In the genomic region with DNA sequence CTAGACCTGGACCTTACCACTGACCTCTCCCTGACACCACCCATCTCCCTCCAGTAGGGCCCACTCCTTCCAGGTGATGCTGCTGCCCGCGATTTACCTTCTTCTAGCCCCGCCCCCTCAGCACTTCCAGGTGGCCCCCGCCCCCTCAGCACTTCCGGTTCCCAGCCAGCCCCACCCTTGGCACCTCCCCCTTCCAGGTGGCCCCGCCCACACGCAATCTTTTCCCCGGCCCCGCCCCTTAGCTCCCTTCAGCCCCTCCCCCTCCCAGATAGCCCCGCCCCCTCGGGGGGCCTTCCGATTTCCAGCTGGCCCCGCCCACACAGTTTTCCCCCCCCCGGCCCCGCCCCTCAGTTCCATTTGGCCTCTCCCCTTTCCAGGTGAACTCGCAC, we compare ENCODE assay signal across 8 cellular contexts. TPM values are rescaled to one million over a fixed set of nuclear protein-coding genes. Genes with fewer than 3 reads are reported as not detected.
A peak's percentile ranks its signal among the peaks of the same experiment; 100 is the strongest.
DNase-seq lines count a peak whose midpoint lies in the region; ATAC-seq, FAIRE-seq and TF ChIP-seq lines count a peak whose summit lies in the region.

No MANE protein-coding gene starts in this region.

- no peaks in the 10 kb centered on the region for H3K27me3 ChIP-seq in bronchial epithelial cell (ENCODE audit: control insufficient read depth, insufficient read depth, low read length)

- H3K27ac ChIP-seq in kidney (ENCODE audit: low read depth in 2 of 2, low read length in 2 of 2) = peak overlapping the region; percentile 96 to 98

- H3K9ac ChIP-seq in kidney (ENCODE audit: low read length in 2 of 2) = no peak overlapping the region

- H3K4me3 ChIP-seq in bronchial epithelial cell (ENCODE audit: low read depth, low read length) (peak overlapping the region; percentile 76), kidney (ENCODE audit: low read length in 2 of 2) (peak overlapping the region; percentile 72 to 96)

- TF ChIP-seq CTCF in bronchial epithelial cell (IDR thresholded peaks at IDR 0.05; ENCODE audit: insufficient read depth, low read length, severe bottlenecking) (no peak), kidney (IDR thresholded peaks at IDR 0.05; ENCODE audit: borderline replicate concordance, extremely low read depth, insufficient read depth) (no peak)

- peaks cover 6 to 9% of the 10 kb centered on the region in 2 donors for H3K4me1 ChIP-seq in kidney (ENCODE audit: control insufficient read depth in 1 of 2, insufficient read depth in 1 of 2, low read depth in 1 of 2, low read length in 2 of 2)

- intact Hi-C loops in kidney (cut with DNase I) = no loop called here

- FAIRE-seq in bronchial epithelial cell (lab: Jason Lieb, UNC) (no peak), kidney (lab: Jason Lieb, UNC) (no peak)

- DNase-seq in DMS79 (lab: John Stamatoyannopoulos, UW) (peak; percentile 67), NCI-H2107 treated with DMSO at 0.1 percent for 48 hours (lab: John Stamatoyannopoulos, UW; ENCODE audit: unreplicated experiment) (peak; percentile 23), bronchial epithelial cell (ENCODE audit: low read depth) (peak; percentile 57), kidney (peak; percentile 95)
- peak; percentile 89 to 93 (median 92) for DNase-seq in activated CD4-positive, CD25-positive, alpha-beta regulatory T cell (lab: John Stamatoyannopoulos, UW)
- DNase-seq in stimulated activated CD4-positive, alpha-beta T cell treated with anti-CD3 and anti-CD28 coated beads, Interleukin-1b, Interleukin-23, amount 100 ng/mL, for 1 hour (ENCODE audit: low read depth in 2 of 2) = peak; percentile 87 to 93

- H3K36me3 ChIP-seq in bronchial epithelial cell (ENCODE audit: control insufficient read depth, insufficient read depth, low read length) = peaks cover 5% of the 10 kb centered on the region
- H3K36me3 ChIP-seq in kidney (ENCODE audit: control insufficient read depth in 1 of 2, insufficient read depth in 2 of 2, low read length in 2 of 2) = peaks cover 6 to 9% of the 10 kb centered on the region in 2 donors

- no peaks in the 10 kb centered on the region for H3K9me3 ChIP-seq in kidney (ENCODE audit: control insufficient read depth in 1 of 2, low read length in 2 of 2)

- ATAC-seq in HG02852 (IDR thresholded peaks at IDR 0.05; ENCODE audit: unreplicated experiment) (peak; percentile 11), GM21367 (IDR thresholded peaks at IDR 0.05; ENCODE audit: unreplicated experiment) (no peak)

RNA-seq across cellular contexts. Expression of gene LIG1, which starts 0.6 kb away (rescaled TPM):
- total RNA-seq in bronchial epithelial cell = 4.5 and 5.8 TPM in 2 replicates
- total RNA-seq in kidney = 25.9 TPM
- polyA plus RNA-seq in kidney (ENCODE audit: insufficient read depth, low read depth, low replicate concordance) = 14.0 TPM

RNA-seq across cellular contexts. Expression of gene ZSWIM9, which starts 0.9 kb away (rescaled TPM):
- total RNA-seq in bronchial epithelial cell = 1.3 and 1.5 TPM in 2 replicates
- 7.8 TPM for total RNA-seq in kidney
- polyA plus RNA-seq in kidney (ENCODE audit: insufficient read depth, low read depth, low replicate concordance) = 5.5 TPM

RNA-seq across cellular contexts. Expression of gene PLA2G4C, which starts 59.0 kb away (rescaled TPM):
- total RNA-seq in bronchial epithelial cell (0.51 and 1.1 TPM in 2 replicates), kidney (16.5 TPM)
- polyA plus RNA-seq in kidney (ENCODE audit: insufficient read depth, low read depth, low replicate concordance) = 11.0 TPM

Comparison
In these comparisons a context has a peak if more than half of its experiments do, and no peak if none do; other contexts are left out.
1. DNase-seq: peak in every context shown above with its lines; median percentile 95 in kidney; 92 in activated CD4-positive, CD25-positive, alpha-beta regulatory T cell; 90 in stimulated activated CD4-positive, alpha-beta T cell treated with anti-CD3 and anti-CD28 coated beads, Interleukin-1b, Interleukin-23, amount 100 ng/mL, for 1 hour; 67 in DMS79; 57 in bronchial epithelial cell; 23 in NCI-H2107 treated with DMSO at 0.1 percent for 48 hours.